Comparison of ENCODE assay signal across 11 cellular contexts in the genomic region with DNA sequence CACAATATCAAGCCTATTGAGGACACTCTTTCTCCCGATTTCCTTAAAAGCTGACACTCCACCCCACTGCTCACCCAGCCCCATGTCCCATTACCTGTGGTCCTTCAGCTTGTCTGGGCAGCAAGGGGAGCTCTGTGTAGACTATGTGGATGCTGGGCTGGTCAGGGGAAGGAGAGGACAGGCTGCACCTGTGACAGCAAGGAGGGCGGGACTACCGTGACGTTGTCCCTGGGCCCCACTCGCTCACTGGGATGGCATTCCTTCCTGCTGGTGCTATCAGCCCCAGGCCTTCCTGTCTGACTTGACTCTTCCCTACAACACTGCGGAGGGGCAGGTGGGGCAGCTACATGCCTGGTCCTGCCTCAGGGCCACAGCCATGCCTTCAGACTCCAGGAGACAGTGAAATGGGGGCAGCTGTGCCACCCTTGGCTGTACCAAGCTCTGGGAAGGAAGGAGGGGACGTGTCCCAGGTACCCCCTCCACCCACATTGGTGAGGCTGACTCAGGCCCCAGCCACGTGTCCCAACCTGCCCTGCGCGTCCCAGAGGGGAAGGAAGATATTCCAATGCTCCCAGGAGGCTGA. TPM values are rescaled to one million over a fixed set of nuclear protein-coding genes. Genes with fewer than 3 reads are reported as not detected.
DNase-seq lines count a peak whose midpoint lies in the region; ATAC-seq and TF ChIP-seq lines count a peak whose summit lies in the region.
"Had no signal": no experiment of that assay in that cellular context is flagged by ENCODE, and none has a peak within 500 bp of the region (broad histone marks: within the 10 kb centered on the region; RNA-seq: fewer than 3 reads in every experiment).

A gene with protein sequence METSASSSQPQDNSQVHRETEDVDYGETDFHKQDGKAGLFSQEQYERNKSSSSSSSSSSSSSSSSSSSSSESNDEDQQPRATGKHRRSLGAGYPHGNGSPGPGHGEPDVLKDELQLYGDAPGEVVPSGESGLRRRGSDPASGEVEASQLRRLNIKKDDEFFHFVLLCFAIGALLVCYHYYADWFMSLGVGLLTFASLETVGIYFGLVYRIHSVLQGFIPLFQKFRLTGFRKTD (minus strand): TSS at position 163 of the 583 bp plus-strand sequence. CDS start 9,427 bp downstream, outside the sequence.

- H3K4me3 ChIP-seq in mesendoderm (ENCODE audit: low read length) (no peak within 1 kb of the TSS), upper lobe of left lung (no peak within 1 kb of the TSS), colonic mucosa (no peak within 1 kb of the TSS)

- H3K36me3 Mint-ChIP-seq in activated CD4-positive, alpha-beta memory T cell treated with anti-CD3 and anti-CD28 coated beads for 36 hours = no peaks in the 10 kb centered on the region
- no peaks in the 10 kb centered on the region for H3K36me3 Mint-ChIP-seq in activated CD4-positive, alpha-beta memory T cell treated with anti-CD3 and anti-CD28 coated beads, Interleukin-2, amount 10 ng/mL, durations not matched to agents 7 days and 5 days (ENCODE audit: low read depth)
- H3K36me3 Mint-ChIP-seq in brain = no peaks in the 10 kb centered on the region
- no peaks in the 10 kb centered on the region for H3K36me3 Mint-ChIP-seq in activated T-helper 2 cell treated with anti-CD3 and anti-CD28 coated beads, Interferon-gamma antibody, Interleukin-2, Interleukin-4, amounts not matched to agents 10 μg/mL and 5 μg/mL and 100 μg/mL, durations not matched to agents 14 hours and 24 hours and 36 hours (ENCODE audit: low read depth)
- H3K36me3 Mint-ChIP-seq: activated naive CD4-positive, alpha-beta T cell treated with anti-CD3 and anti-CD28 coated beads, Interleukin-2, amount 50 U/mL, for 24 hours had no signal

- TF ChIP-seq EP300 in upper lobe of left lung (IDR thresholded peaks at IDR 0.05) = no peak

- no peak for TF ChIP-seq CTCF in brain (conservative IDR thresholded peaks at IDR 0.05)
- TF ChIP-seq CTCF in upper lobe of left lung (IDR thresholded peaks at IDR 0.05) = no peak
- TF ChIP-seq CTCF in colonic mucosa (IDR thresholded peaks at IDR 0.05) = no peak

- H3K4me3 Mint-ChIP-seq in activated CD4-positive, alpha-beta memory T cell treated with anti-CD3 and anti-CD28 coated beads for 36 hours = no peak within 1 kb of the TSS
- no peak within 1 kb of the TSS for H3K4me3 Mint-ChIP-seq in activated CD4-positive, alpha-beta memory T cell treated with anti-CD3 and anti-CD28 coated beads, Interleukin-2, amount 10 ng/mL, durations not matched to agents 7 days and 5 days
- H3K4me3 Mint-ChIP-seq in brain = no peak within 1 kb of the TSS
- no peak within 1 kb of the TSS for H3K4me3 Mint-ChIP-seq in activated T-helper 2 cell treated with anti-CD3 and anti-CD28 coated beads, Interferon-gamma antibody, Interleukin-2, Interleukin-4, amounts not matched to agents 10 μg/mL and 5 μg/mL and 100 μg/mL, durations not matched to agents 14 hours and 24 hours and 36 hours (ENCODE audit: low read depth)
- H3K4me3 Mint-ChIP-seq: activated naive CD4-positive, alpha-beta T cell treated with anti-CD3 and anti-CD28 coated beads, Interleukin-2, amount 50 U/mL, for 24 hours had no signal

- no peaks in the 10 kb centered on the region for H3K36me3 ChIP-seq in mesendoderm (ENCODE audit: control insufficient read depth, insufficient read depth, low read length)
- H3K36me3 ChIP-seq in upper lobe of left lung = no peaks in the 10 kb centered on the region
- H3K36me3 ChIP-seq in colonic mucosa = no peaks in the 10 kb centered on the region

- CTCF ChIA-PET in activated CD4-positive, alpha-beta memory T cell treated with anti-CD3 and anti-CD28 coated beads for 36 hours (lab: Charles Lee) = interaction anchor here (0.5 to 1.0 kb wide), 3 partner anchors 15 to 65 kb away, joined by 3 to 4 read pairs (median 3); no protein-coding TSS in a partner anchor
- CTCF ChIA-PET in activated CD4-positive, alpha-beta memory T cell treated with anti-CD3 and anti-CD28 coated beads, Interleukin-2, amount 10 ng/mL, durations not matched to agents 7 days and 5 days (lab: Charles Lee) = no interaction called here

- H3K27me3 Mint-ChIP-seq in activated CD4-positive, alpha-beta memory T cell treated with anti-CD3 and anti-CD28 coated beads for 36 hours = peaks cover 8% of the 10 kb centered on the region
- H3K27me3 Mint-ChIP-seq in activated CD4-positive, alpha-beta memory T cell treated with anti-CD3 and anti-CD28 coated beads, Interleukin-2, amount 10 ng/mL, durations not matched to agents 7 days and 5 days = peaks cover 11% of the 10 kb centered on the region
- H3K27me3 Mint-ChIP-seq in brain = peaks cover 6% of the 10 kb centered on the region
- H3K27me3 Mint-ChIP-seq in activated T-helper 2 cell treated with anti-CD3 and anti-CD28 coated beads, Interferon-gamma antibody, Interleukin-2, Interleukin-4, amounts not matched to agents 10 μg/mL and 5 μg/mL and 100 μg/mL, durations not matched to agents 14 hours and 24 hours and 36 hours (ENCODE audit: low read depth) = peaks cover 5% of the 10 kb centered on the region

- no peak within 1 kb of the TSS for H3K9ac ChIP-seq in mesendoderm (ENCODE audit: low read length)
- no peak within 1 kb of the TSS for H3K9ac ChIP-seq in colonic mucosa (ENCODE audit: low read depth in 2 of 2, low read length in 2 of 2)

- no peak within 1 kb of the TSS for H4K8ac ChIP-seq in mesendoderm (ENCODE audit: low read depth, low read length)

- no peak within 1 kb of the TSS for H3K18ac ChIP-seq in mesendoderm (ENCODE audit: low read length)

- H3K27me3 ChIP-seq in mesendoderm (ENCODE audit: insufficient read depth, low read length, poor library complexity) = no peaks in the 10 kb centered on the region
- H3K27me3 ChIP-seq in upper lobe of left lung = no peaks in the 10 kb centered on the region
- no peaks in the 10 kb centered on the region for H3K27me3 ChIP-seq in colonic mucosa

- POLR2A ChIA-PET in activated CD4-positive, alpha-beta memory T cell treated with anti-CD3 and anti-CD28 coated beads for 36 hours (lab: Charles Lee) = no interaction called here
- POLR2A ChIA-PET in activated CD4-positive, alpha-beta memory T cell treated with anti-CD3 and anti-CD28 coated beads, Interleukin-2, amount 10 ng/mL, durations not matched to agents 7 days and 5 days (lab: Charles Lee) = no interaction called here

- no peak for TF ChIP-seq POLR2A in upper lobe of left lung (IDR thresholded peaks at IDR 0.05)

- peak within 1 kb of the TSS; percentile 80 for H3K56ac ChIP-seq in mesendoderm (ENCODE audit: low read length)

- WGBS in mesendoderm (ENCODE audit: extremely low coverage, insufficient coverage, low lambda C conversion rate) = no CpG with 5 or more reads among the region's 10 CpGs
- WGBS in upper lobe of left lung, 2 donors = 89 to 91% methylated on average over 9 to 10 of the region's 10 CpGs

- no peaks in the 10 kb centered on the region for H3K9me3 Mint-ChIP-seq in activated CD4-positive, alpha-beta memory T cell treated with anti-CD3 and anti-CD28 coated beads for 36 hours
- no peaks in the 10 kb centered on the region for H3K9me3 Mint-ChIP-seq in activated CD4-positive, alpha-beta memory T cell treated with anti-CD3 and anti-CD28 coated beads, Interleukin-2, amount 10 ng/mL, durations not matched to agents 7 days and 5 days
- peaks cover 0 to 5% (median 0%) of the 10 kb centered on the region in 5 experiments for H3K9me3 Mint-ChIP-seq in brain
- no peaks in the 10 kb centered on the region for H3K9me3 Mint-ChIP-seq in activated T-helper 2 cell treated with anti-CD3 and anti-CD28 coated beads, Interferon-gamma antibody, Interleukin-2, Interleukin-4, amounts not matched to agents 10 μg/mL and 5 μg/mL and 100 μg/mL, durations not matched to agents 14 hours and 24 hours and 36 hours
- H3K9me3 Mint-ChIP-seq: activated naive CD4-positive, alpha-beta T cell treated with anti-CD3 and anti-CD28 coated beads, Interleukin-2, amount 50 U/mL, for 24 hours had no signal

- ATAC-seq in upper lobe of left lung (ENCODE audit: low FRiP score in 2 of 2) = peak in 1 of 2 donors; percentile 21
- no peak for ATAC-seq in HG03460 (IDR thresholded peaks at IDR 0.05; ENCODE audit: unreplicated experiment)

- no peak within 1 kb of the TSS for H2BK120ac ChIP-seq in mesendoderm (ENCODE audit: low read depth, low read length)

- no peaks in the 10 kb centered on the region for H3K79me1 ChIP-seq in mesendoderm (ENCODE audit: low read length)

- H3K27ac ChIP-seq in mesendoderm (ENCODE audit: low read depth, low read length) = no peak within 1 kb of the TSS
- H3K27ac ChIP-seq in upper lobe of left lung = peak within 1 kb of the TSS; percentile 67 to 84 (median 76)
- H3K27ac ChIP-seq in colonic mucosa = no peak within 1 kb of the TSS

- no peak within 1 kb of the TSS for H3K4ac ChIP-seq in mesendoderm (ENCODE audit: low read depth, low read length)

- peak within 1 kb of the TSS; percentile 25 for H2BK5ac ChIP-seq in mesendoderm (ENCODE audit: low read length)

- H3K23ac ChIP-seq in mesendoderm (ENCODE audit: low read length) = no peak within 1 kb of the TSS

- H3K4me1 ChIP-seq in mesendoderm (ENCODE audit: control insufficient read depth, low read depth, low read length) = peaks cover 5% of the 10 kb centered on the region
- peaks cover 9 to 15% (median 11%) of the 10 kb centered on the region in 4 donors for H3K4me1 ChIP-seq in upper lobe of left lung
- no peaks in the 10 kb centered on the region for H3K4me1 ChIP-seq in colonic mucosa

- H3K9me3 ChIP-seq in upper lobe of left lung (no peaks in the 10 kb centered on the region), colonic mucosa (no peaks in the 10 kb centered on the region)

- no peak for DNase-seq in activated CD4-positive, alpha-beta memory T cell treated with anti-CD3 and anti-CD28 coated beads for 36 hours
- no peak for DNase-seq in activated CD4-positive, alpha-beta memory T cell treated with anti-CD3 and anti-CD28 coated beads, Interleukin-2, amount 10 ng/mL, durations not matched to agents 7 days and 5 days
- peak; percentile 92 for DNase-seq in mesendoderm
- DNase-seq in upper lobe of left lung = peak in 1 of 2 donors; percentile 38
- no peak for DNase-seq in activated T-helper 2 cell treated with anti-CD3 and anti-CD28 coated beads, Interferon-gamma antibody, Interleukin-2, Interleukin-4, amounts not matched to agents 10 μg/mL and 5 μg/mL and 100 μg/mL, durations not matched to agents 14 hours and 24 hours and 36 hours (ENCODE audit: low spot score)
- DNase-seq in colonic mucosa = no peak
- DNase-seq: small intestine had no signal

- H3K27ac Mint-ChIP-seq in activated CD4-positive, alpha-beta memory T cell treated with anti-CD3 and anti-CD28 coated beads for 36 hours = peak within 1 kb of the TSS; percentile 21
- no peak within 1 kb of the TSS for H3K27ac Mint-ChIP-seq in activated CD4-positive, alpha-beta memory T cell treated with anti-CD3 and anti-CD28 coated beads, Interleukin-2, amount 10 ng/mL, durations not matched to agents 7 days and 5 days
- H3K27ac Mint-ChIP-seq in brain = peak within 1 kb of the TSS; percentile 35 to 85 (median 76)
- no peak within 1 kb of the TSS for H3K27ac Mint-ChIP-seq in activated T-helper 2 cell treated with anti-CD3 and anti-CD28 coated beads, Interferon-gamma antibody, Interleukin-2, Interleukin-4, amounts not matched to agents 10 μg/mL and 5 μg/mL and 100 μg/mL, durations not matched to agents 14 hours and 24 hours and 36 hours
- H3K27ac Mint-ChIP-seq: activated naive CD4-positive, alpha-beta T cell treated with anti-CD3 and anti-CD28 coated beads, Interleukin-2, amount 50 U/mL, for 24 hours had no signal

- peaks cover 8% of the 10 kb centered on the region for H3K4me1 Mint-ChIP-seq in activated CD4-positive, alpha-beta memory T cell treated with anti-CD3 and anti-CD28 coated beads for 36 hours (ENCODE audit: low read depth)
- no peaks in the 10 kb centered on the region for H3K4me1 Mint-ChIP-seq in activated CD4-positive, alpha-beta memory T cell treated with anti-CD3 and anti-CD28 coated beads, Interleukin-2, amount 10 ng/mL, durations not matched to agents 7 days and 5 days
- H3K4me1 Mint-ChIP-seq in brain = peaks cover 30% of the 10 kb centered on the region
- H3K4me1 Mint-ChIP-seq in activated T-helper 2 cell treated with anti-CD3 and anti-CD28 coated beads, Interferon-gamma antibody, Interleukin-2, Interleukin-4, amounts not matched to agents 10 μg/mL and 5 μg/mL and 100 μg/mL, durations not matched to agents 14 hours and 24 hours and 36 hours (ENCODE audit: low read depth) = peaks cover 3% of the 10 kb centered on the region

- H3K4me2 ChIP-seq in mesendoderm (ENCODE audit: low read length) = no peak within 1 kb of the TSS

- no peak within 1 kb of the TSS for H4K5ac ChIP-seq in mesendoderm (ENCODE audit: low read length)

- intact Hi-C loops in activated CD4-positive, alpha-beta memory T cell treated with anti-CD3 and anti-CD28 coated beads for 36 hours (cut with micrococcal nuclease) = no loop called here
- intact Hi-C loops in activated T-helper 2 cell treated with anti-CD3 and anti-CD28 coated beads, Interferon-gamma antibody, Interleukin-2, Interleukin-4, amounts not matched to agents 10 μg/mL and 5 μg/mL and 100 μg/mL, durations not matched to agents 14 hours and 24 hours and 36 hours (cut with micrococcal nuclease) = no loop called here
- intact Hi-C loops in colonic mucosa (cut with DNase I) = no loop called here

- no peak within 1 kb of the TSS for H2AK5ac ChIP-seq in mesendoderm (ENCODE audit: low read length)

- no peaks in the 10 kb centered on the region for H3K79me2 ChIP-seq in mesendoderm (ENCODE audit: control insufficient read depth, insufficient read depth, low read length)

- no peak within 1 kb of the TSS for H2BK15ac ChIP-seq in mesendoderm (replicated peaks; ENCODE audit: low read depth)

RNA-seq across cellular contexts. Expression of the gene that starts here (rescaled TPM):
- total RNA-seq in activated CD4-positive, alpha-beta memory T cell treated with anti-CD3 and anti-CD28 coated beads for 36 hours = not detected
- total RNA-seq in activated CD4-positive, alpha-beta memory T cell treated with anti-CD3 and anti-CD28 coated beads, Interleukin-2, amount 10 ng/mL, durations not matched to agents 7 days and 5 days = not detected
- not detected for polyA plus RNA-seq in brain (ENCODE audit: insufficient read depth, low read depth, low replicate concordance)
- polyA plus RNA-seq in mesendoderm (2013, experiment 1 of 2) = 0.49 TPM
- polyA plus RNA-seq in mesendoderm (2013, experiment 2 of 2) = 0.71 TPM
- total RNA-seq in upper lobe of left lung = 1 to 10 TPM in 4 of 6 donors, under 1 TPM in 2; 0.30 to 5.3 (median 1.1) TPM
- not detected in 2 replicates for total RNA-seq in activated T-helper 2 cell treated with anti-CD3 and anti-CD28 coated beads, Interferon-gamma antibody, Interleukin-2, Interleukin-4, amounts not matched to agents 10 μg/mL and 5 μg/mL and 100 μg/mL, durations not matched to agents 14 hours and 24 hours and 36 hours
- total RNA-seq in colonic mucosa = not detected
- total RNA-seq: T-helper 1 cell treated with Interleukin-12 subunit alpha and Interleukin-12 subunit beta and Interleukin-4 antibody, amounts not matched to agents 30 ng/mL and 1 ng/mL, for 36 hours had no signal

Comparison
In these comparisons a context has a peak if more than half of its experiments do, and no peak if none do; other contexts are left out.
1. H3K27ac Mint-ChIP-seq: peak in activated CD4-positive, alpha-beta memory T cell treated with anti-CD3 and anti-CD28 coated beads for 36 hours (single experiment) and brain (5 of 5); none in activated CD4-positive, alpha-beta memory T cell treated with anti-CD3 and anti-CD28 coated beads, Interleukin-2, amount 10 ng/mL, durations not matched to agents 7 days and 5 days (single experiment) and activated T-helper 2 cell treated with anti-CD3 and anti-CD28 coated beads, Interferon-gamma antibody, Interleukin-2, Interleukin-4, amounts not matched to agents 10 μg/mL and 5 μg/mL and 100 μg/mL, durations not matched to agents 14 hours and 24 hours and 36 hours (single experiment).
2. H3K27ac ChIP-seq: peak in upper lobe of left lung (4 of 4); none in mesendoderm (single experiment) and colonic mucosa (single experiment).